ENCODE assay signal across 24 cellular contexts in genomic region chr20:2300420-2300819, GRCh38. TPM values are rescaled to one million over a fixed set of nuclear protein-coding genes. Genes with fewer than 3 reads are reported as not detected.
DNase-seq lines count a peak whose midpoint lies in the region; ATAC-seq, FAIRE-seq and TF ChIP-seq lines count a peak whose summit lies in the region.
"Had no signal": no experiment of that assay in that cellular context is flagged by ENCODE, and none has a peak within 500 bp of the region (broad histone marks: within the 10 kb centered on the region; RNA-seq: fewer than 3 reads in every experiment).

No MANE protein-coding gene starts in this region.

- FAIRE-seq in K562 (lab: Jason Lieb, UNC): no peak
- FAIRE-seq: HTR-8/SVneo, kidney, TTC549 had no signal

- no peaks in the 10 kb centered on the region for H4K20me1 ChIP-seq in K562 (replicated peaks; ENCODE audit: control insufficient read depth, insufficient read depth, low read length)

- POLR2A ChIA-PET in K562 (lab: Yijun Ruan, JAX): interaction anchor here (0.7 to 0.8 kb wide), 2 partner anchors 50 to 1410 kb away, joined by 3 read pairs; no protein-coding TSS in a partner anchor

- no peaks in the 10 kb centered on the region for H3K36me3 Mint-ChIP-seq in IgD-negative memory B cell
- H3K36me3 Mint-ChIP-seq in memory B cell: no peaks in the 10 kb centered on the region

- H3K4me1 Mint-ChIP-seq in IgD-negative memory B cell (peaks cover 10 to 12% (median 10%) of the 10 kb centered on the region in 3 donors), memory B cell (peaks cover 6% of the 10 kb centered on the region)

- TF ChIP-seq CTCF in K562 (IDR thresholded peaks at IDR 0.05 in 2 of 3, conservative IDR thresholded peaks at IDR 0.05 in 1 of 3; ENCODE audit: insufficient read depth in 2 of 3, low read depth in 1 of 3, low read length in 3 of 3) (no peak), prostate gland (IDR thresholded peaks at IDR 0.05) (no peak), colonic mucosa (IDR thresholded peaks at IDR 0.05) (no peak)

- TF ChIP-seq POLR2A in K562 (conservative IDR thresholded peaks at IDR 0.05) (no peak), prostate gland (IDR thresholded peaks at IDR 0.05) (no peak)

- WGBS in K562 (ENCODE audit: insufficient coverage, low coverage, missing lambda C conversion rate): 36% methylated on average over 2 of the region's 3 CpGs
- WGBS in prostate gland: 80% methylated on average over 3 of the region's 3 CpGs

- H3K27me3 Mint-ChIP-seq in IgD-negative memory B cell (no peaks in the 10 kb centered on the region), memory B cell (no peaks in the 10 kb centered on the region)

- H2AFZ ChIP-seq in K562 (ENCODE audit: low read depth, low read length): no peak overlapping the region
- H2AFZ ChIP-seq: GM23248 had no signal

- intact Hi-C loops in K562 (cut with micrococcal nuclease) (loop anchor here (5.0 kb wide), 1 partner anchor 47 kb away; no protein-coding TSS in a partner anchor), prostate gland (cut with DNase I) (no loop called here), colonic mucosa (cut with DNase I) (no loop called here)

- in situ Hi-C loops in K562 (cut with MboI): no loop called here

- H3K4me1 ChIP-seq in K562 (replicated peaks in 1 of 2; ENCODE audit: control insufficient read depth in 2 of 2, insufficient read depth in 2 of 2, low read length in 2 of 2) (peaks cover 0 to 9% of the 10 kb centered on the region in 2 experiments; a peak in 3 of 5 replicates), prostate gland (replicated peaks) (no peaks in the 10 kb centered on the region), colonic mucosa (no peaks in the 10 kb centered on the region)
- H3K4me1 ChIP-seq: tibial artery had no signal

- no TSS peak for BruUV-seq in K562 (replicated peaks; lab: Mats Ljungman, UMichigan)

- no peak for TF ChIP-seq EP300 in K562 (IDR thresholded peaks at IDR 0.05; ENCODE audit: low read length)

- no peak overlapping the region for H3K4me3 ChIP-seq in K562
- H3K4me3 ChIP-seq in prostate gland: no peak overlapping the region
- no peak overlapping the region for H3K4me3 ChIP-seq in colonic mucosa
- H3K4me3 ChIP-seq: GM23248, Peyer's patch, tibial artery had no signal

- H3K9me1 ChIP-seq in K562 (ENCODE audit: control insufficient read depth, insufficient read depth, low read length): no peaks in the 10 kb centered on the region

- no peaks in the 10 kb centered on the region for H3K79me2 ChIP-seq in K562 (ENCODE audit: control insufficient read depth, insufficient read depth, low read length)

- peak overlapping the region; percentile 28 to 96 (median 93) for H3K27ac Mint-ChIP-seq in IgD-negative memory B cell
- H3K27ac Mint-ChIP-seq in memory B cell: peak overlapping the region; percentile 93
- H3K27ac Mint-ChIP-seq: activated CD8-positive, alpha-beta T cell treated with anti-CD3 and anti-CD28 coated beads, Interleukin-2, amount 10 ng/mL, durations not matched to agents 7 days and 5 days had no signal

- H3K27me3 ChIP-seq in K562 (ENCODE audit: control insufficient read depth in 2 of 2, insufficient read depth in 2 of 2, low read length in 2 of 2): peaks cover 0 to 7% of the 10 kb centered on the region in 2 experiments; a peak in 1 of 5 replicates
- no peaks in the 10 kb centered on the region for H3K27me3 ChIP-seq in prostate gland (replicated peaks; ENCODE audit: insufficient read depth)
- no peaks in the 10 kb centered on the region for H3K27me3 ChIP-seq in colonic mucosa
- H3K27me3 ChIP-seq: Peyer's patch had no signal

- no peak overlapping the region for H3K27ac ChIP-seq in K562 (ENCODE audit: extremely low read depth, low read depth, low read length)
- H3K27ac ChIP-seq in prostate gland: no peak overlapping the region
- H3K27ac ChIP-seq in colonic mucosa: no peak overlapping the region
- H3K27ac ChIP-seq: GM23248, tibial artery had no signal

- CTCF ChIA-PET in K562 (lab: Yijun Ruan, JAX; ENCODE audit: low intra/inter-chr PET ratio): no interaction called here

- H3K9ac ChIP-seq in K562 (ENCODE audit: insufficient read depth in 1 of 2, low read depth in 2 of 2, low read length in 2 of 2) (no peak overlapping the region), colonic mucosa (ENCODE audit: low read depth in 2 of 2, low read length in 2 of 2) (no peak overlapping the region)
- H3K9ac ChIP-seq: GM23248 had no signal

- H3K4me3 Mint-ChIP-seq in IgD-negative memory B cell: peak overlapping the region in 2 of 4 donors; percentile 41 to 79
- H3K4me3 Mint-ChIP-seq in memory B cell: no peak overlapping the region
- H3K4me3 Mint-ChIP-seq: activated CD8-positive, alpha-beta T cell treated with anti-CD3 and anti-CD28 coated beads, Interleukin-2, amount 10 ng/mL, durations not matched to agents 7 days and 5 days had no signal

- DNase-seq in K562 (ENCODE audit: extremely low read depth in 1 of 4, low spot score in 3 of 4): peak in 3 of 4 experiments; percentile 10 to 34 (median 10)
- DNase-seq in memory B cell (ENCODE audit: low spot score in 2 of 2): no peak
- DNase-seq in activated effector memory CD4-positive, alpha-beta T cell treated with anti-CD3 and anti-CD28 coated beads, Interleukin-2, amount 50 U/mL, for 16 hours: no peak
- no peak for DNase-seq in prostate gland (ENCODE audit: low spot score)
- DNase-seq in NCI-H1048 (lab: John Stamatoyannopoulos, UW): no peak
- DNase-seq in colonic mucosa: no peak
- DNase-seq: activated CD4-positive, alpha-beta T cell treated with anti-CD3 and anti-CD28 coated beads for 1 hour; activated CD8-positive, alpha-beta T cell treated with anti-CD3 and anti-CD28 coated beads, Interleukin-2, amount 10 ng/mL, durations not matched to agents 7 days and 5 days; activated gamma-delta T cell; DMS79 treated with DMSO at 0.1 percent for 48 hours; glutamatergic neuron; GM23248; kidney; NCI-H2081 treated with DMSO at 0.1 percent for 48 hours; NCI-H345; stimulated activated CD4-positive, alpha-beta T cell treated with anti-CD3 and anti-CD28 coated beads, Interleukin-4, amount 100 ng/mL, for 1 hour; stimulated activated naive CD4-positive, alpha-beta T cell had no signal

- H3K36me3 ChIP-seq in K562 (ENCODE audit: control insufficient read depth, insufficient read depth, low read length) (no peaks in the 10 kb centered on the region), prostate gland (no peaks in the 10 kb centered on the region), colonic mucosa (no peaks in the 10 kb centered on the region)
- H3K36me3 ChIP-seq: Peyer's patch, tibial artery had no signal

- TF ChIP-seq RAD21 in K562 (CRISPR knock-in tag; conservative IDR thresholded peaks at IDR 0.05 in 1 of 2, IDR thresholded peaks at IDR 0.05 in 1 of 2): no peak

- H3K9me3 ChIP-seq in K562 (replicated peaks; ENCODE audit: control insufficient read depth, insufficient read depth, low read depth, low read length) (no peaks in the 10 kb centered on the region), prostate gland (no peaks in the 10 kb centered on the region), colonic mucosa (no peaks in the 10 kb centered on the region)
- H3K9me3 ChIP-seq: Peyer's patch, tibial artery had no signal

- ATAC-seq in K562 (peak; percentile 57), memory B cell (ENCODE audit: low read depth) (no peak)
- ATAC-seq: activated CD8-positive, alpha-beta T cell treated with anti-CD3 and anti-CD28 coated beads, Interleukin-2, amount 10 ng/mL, durations not matched to agents 7 days and 5 days had no signal

- H3K4me2 ChIP-seq in K562 (ENCODE audit: insufficient read depth, low read length): 0 out of 2 replicates have a peak overlapping the region, but pooled peaks have one; percentile 8

- H3K9me3 Mint-ChIP-seq in IgD-negative memory B cell (no peaks in the 10 kb centered on the region), memory B cell (no peaks in the 10 kb centered on the region)

TF ChIP-seq in K562, 482 proteins besides CTCF, POLR2A, EP300 and RAD21 (continues in another document):
- peak in 1 of 2 experiments; percentile 40; a peak in 1 of 4 replicates for TF ChIP-seq RCOR1 (IDR thresholded peaks at IDR 0.05; ENCODE audit: borderline replicate concordance in 1 of 2, low read depth in 2 of 2, low read length in 2 of 2)
- no peak for TF ChIP-seq EWSR1 (IDR thresholded peaks at IDR 0.05; ENCODE audit: borderline replicate concordance, low read depth, partially characterized antibody)
- no peak for TF ChIP-seq CAMTA2 (CRISPR knock-in tag; conservative IDR thresholded peaks at IDR 0.05)
- TF ChIP-seq, protein P1, sequence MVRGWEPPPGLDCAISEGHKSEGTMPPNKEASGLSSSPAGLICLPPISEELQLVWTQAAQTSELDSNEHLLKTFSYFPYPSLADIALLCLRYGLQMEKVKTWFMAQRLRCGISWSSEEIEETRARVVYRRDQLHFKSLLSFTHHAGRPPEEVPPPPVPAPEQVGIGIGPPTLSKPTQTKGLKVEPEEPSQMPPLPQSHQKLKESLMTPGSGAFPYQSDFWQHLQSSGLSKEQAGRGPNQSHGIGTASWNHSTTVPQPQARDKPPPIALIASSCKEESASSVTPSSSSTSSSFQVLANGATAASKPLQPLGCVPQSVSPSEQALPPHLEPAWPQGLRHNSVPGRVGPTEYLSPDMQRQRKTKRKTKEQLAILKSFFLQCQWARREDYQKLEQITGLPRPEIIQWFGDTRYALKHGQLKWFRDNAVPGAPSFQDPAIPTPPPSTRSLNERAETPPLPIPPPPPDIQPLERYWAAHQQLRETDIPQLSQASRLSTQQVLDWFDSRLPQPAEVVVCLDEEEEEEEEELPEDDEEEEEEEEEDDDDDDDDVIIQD (CRISPR knock-in tag; IDR thresholded peaks at IDR 0.05): no peak
- TF ChIP-seq MBD2 (IDR thresholded peaks at IDR 0.05; ENCODE audit: borderline replicate concordance, low read depth): no peak

RNA-seq across cellular contexts. Expression of gene TGM3, which starts 4.6 kb away (rescaled TPM):
- polyA plus RNA-seq in IgD-negative memory B cell: not detected
- total RNA-seq in K562 (2011; cell fraction: chromatin; rRNA removed; ENCODE audit: low replicate concordance): not detected in 2 replicates
- total RNA-seq in K562 (2011; cell fraction: nucleolus; rRNA removed): not detected in 2 replicates
- total RNA-seq in K562 (2011; cell fraction: nucleoplasm; rRNA removed): not detected in 2 replicates
- total RNA-seq in K562 (2014; rRNA removed): not detected in 2 replicates
- total RNA-seq in K562 (2014; rRNA removed; fragmentation: Illumina TruSeq; extraction: Trizol): not detected in 2 replicates
- total RNA-seq in K562 (2015; rRNA removed; fragmentation: Illumina TruSeq; extraction: Trizol): not detected in 2 replicates
- total RNA-seq in K562 (2021): not detected in 2 replicates
- not detected in 2 replicates for polyA plus RNA-seq in K562 (2011; rRNA removed)
- 0.03 TPM in 1 of 2 replicates, not detected in the other for polyA plus RNA-seq in K562 (2011; cell fraction: cytosol; rRNA removed)
- not detected in 2 replicates for polyA plus RNA-seq in K562 (2011; cell fraction: nucleus; rRNA removed)
- polyA plus RNA-seq in K562 (2012): 0.07 TPM in 1 of 2 replicates, not detected in the other
- not detected in 2 replicates for polyA plus RNA-seq in K562 (2014; fragmentation: Illumina TruSeq; extraction: Trizol)
- not detected for polyA plus RNA-seq in K562 (2014; fragmentation: Nextera tagmentation; extraction: Ambion mirVana)
- not detected in 2 replicates for polyA plus RNA-seq in K562 (2014; rRNA removed)
- polyA minus RNA-seq in K562 (2011; rRNA and poly(A)+ RNA removed): not detected in 2 replicates
- not detected in 2 replicates for polyA minus RNA-seq in K562 (2011; cell fraction: cytosol; rRNA and poly(A)+ RNA removed)
- not detected in 2 replicates for polyA minus RNA-seq in K562 (2011; cell fraction: nucleus; rRNA and poly(A)+ RNA removed)
- total RNA-seq in prostate gland: 1 to 10 TPM in 1 of 2 donors, under 1 TPM in 1; 0.23 to 1.8 TPM
- under 1 TPM; 0.27 to 0.82 TPM for total RNA-seq in colonic mucosa
- total RNA-seq: activated CD8-positive, alpha-beta T cell treated with anti-CD3 and anti-CD28 coated beads, Interleukin-2, amount 10 ng/mL, durations not matched to agents 7 days and 5 days; myocyte; T-helper 1 cell treated with Interleukin-12 subunit alpha and Interleukin-12 subunit beta and Interleukin-4 antibody, amounts not matched to agents 30 ng/mL and 1 ng/mL, for 36 hours had no signal

Comparison
In these comparisons a context has a peak if more than half of its experiments do, and no peak if none do; other contexts are left out.
1. DNase-seq: peak in K562 (3 of 4); none in memory B cell (0 of 2), activated effector memory CD4-positive, alpha-beta T cell treated with anti-CD3 and anti-CD28 coated beads, Interleukin-2, amount 50 U/mL, for 16 hours (single experiment), prostate gland (single experiment), NCI-H1048 (single experiment) and colonic mucosa (single experiment).